ENCODE assay signal across 29 cellular contexts in the genomic region with DNA sequence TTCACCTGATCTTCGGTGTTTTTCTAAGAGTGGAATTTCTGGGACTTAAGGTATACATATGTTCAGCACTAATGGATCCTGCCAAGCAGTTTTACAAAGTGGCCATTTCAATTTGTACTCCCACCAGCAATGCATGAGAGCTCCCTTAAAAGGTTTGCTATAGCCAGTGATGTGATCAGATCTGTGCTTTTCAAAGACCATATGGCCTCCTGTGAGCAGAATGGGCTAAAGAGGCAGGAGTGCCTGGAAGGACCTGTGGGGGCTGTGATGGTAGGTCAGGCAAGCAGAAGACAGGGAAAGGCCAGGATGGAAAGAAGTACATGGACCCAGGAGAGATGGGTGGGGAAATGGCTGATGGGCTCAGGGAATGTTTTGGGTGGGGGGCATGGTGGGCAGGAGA.
"Had no signal": no experiment of that assay in that cellular context is flagged by ENCODE, and none has a peak within 500 bp of the region (broad histone marks: within the 10 kb centered on the region; RNA-seq: fewer than 3 reads in every experiment).

No MANE protein-coding gene starts in this region.

- DNase-seq: activated CD4-positive, alpha-beta memory T cell treated with anti-CD3 and anti-CD28 coated beads, Interleukin-2, amount 10 ng/mL, durations not matched to agents 7 days and 5 days; activated CD4-positive, alpha-beta T cell treated with anti-CD3 and anti-CD28 coated beads for 1 hour; activated CD4-positive, alpha-beta T cell treated with anti-CD3 and anti-CD28 coated beads for 4 hours; activated CD4-positive, alpha-beta T cell treated with anti-CD3 and anti-CD28 coated beads, Interleukin-2, amount 10 ng/mL, durations not matched to agents 7 days and 5 days; activated CD4-positive, alpha-beta T cell treated with anti-CD3 and anti-CD28 coated beads, Interleukin-2, amount 50 U/mL, for 4 hours; activated CD8-positive, alpha-beta memory T cell treated with anti-CD3 and anti-CD28 coated beads, Interleukin-2, amount 50 U/mL, for 48 hours; activated effector memory CD4-positive, alpha-beta T cell treated with anti-CD3 and anti-CD28 coated beads, Interleukin-2, amount 50 U/mL, for 16 hours; activated naive CD4-positive, alpha-beta T cell treated with anti-CD3 and anti-CD28 coated beads for 36 hours; activated naive CD8-positive, alpha-beta T cell treated with anti-CD3 and anti-CD28 coated beads for 36 hours; activated naive CD8-positive, alpha-beta T cell treated with anti-CD3 and anti-CD28 coated beads, Interleukin-2, amount 50 U/mL, for 24 hours; activated T-cell treated with anti-CD3 and anti-CD28 coated beads for 4 hours; activated T-cell treated with anti-CD3 and anti-CD28 coated beads, Interleukin-2, amount 50 U/mL, for 24 hours; adrenal gland; amygdala; aorta; body of pancreas; caudate nucleus; cortex of kidney; dermis blood vessel endothelial cell; effector CD4-positive, alpha-beta T cell; effector memory CD8-positive, alpha-beta T cell; erythroblast; foreskin keratinocyte; gastrocnemius medialis; heart right ventricle; hippocampal formation had no signal

- H3K27ac ChIP-seq: adrenal gland, body of pancreas, esophagus muscularis mucosa, foreskin keratinocyte, gastrocnemius medialis, heart right ventricle, VCaP had no signal

- ATAC-seq: activated naive CD8-positive, alpha-beta T cell treated with anti-CD3 and anti-CD28 coated beads, Interleukin-2, amount 50 U/mL, for 24 hours; body of pancreas; effector memory CD8-positive, alpha-beta T cell; foreskin keratinocyte; gastrocnemius medialis; heart right ventricle; WTC11 had no signal

- H3K27me3 ChIP-seq: adrenal gland, body of pancreas, esophagus muscularis mucosa, foreskin keratinocyte, gastrocnemius medialis, heart right ventricle had no signal

- H3K4me1 ChIP-seq: adrenal gland, body of pancreas, esophagus muscularis mucosa, foreskin keratinocyte, gastrocnemius medialis, heart right ventricle had no signal

- H3K4me3 ChIP-seq: adrenal gland, body of pancreas, esophagus muscularis mucosa, gastrocnemius medialis, heart right ventricle had no signal

- H3K36me3 ChIP-seq: adrenal gland, esophagus muscularis mucosa, gastrocnemius medialis had no signal

- H3K9me3 ChIP-seq: adrenal gland, body of pancreas, gastrocnemius medialis had no signal
